Comparison of ENCODE assay signal across 9 cellular contexts in the genomic region with DNA sequence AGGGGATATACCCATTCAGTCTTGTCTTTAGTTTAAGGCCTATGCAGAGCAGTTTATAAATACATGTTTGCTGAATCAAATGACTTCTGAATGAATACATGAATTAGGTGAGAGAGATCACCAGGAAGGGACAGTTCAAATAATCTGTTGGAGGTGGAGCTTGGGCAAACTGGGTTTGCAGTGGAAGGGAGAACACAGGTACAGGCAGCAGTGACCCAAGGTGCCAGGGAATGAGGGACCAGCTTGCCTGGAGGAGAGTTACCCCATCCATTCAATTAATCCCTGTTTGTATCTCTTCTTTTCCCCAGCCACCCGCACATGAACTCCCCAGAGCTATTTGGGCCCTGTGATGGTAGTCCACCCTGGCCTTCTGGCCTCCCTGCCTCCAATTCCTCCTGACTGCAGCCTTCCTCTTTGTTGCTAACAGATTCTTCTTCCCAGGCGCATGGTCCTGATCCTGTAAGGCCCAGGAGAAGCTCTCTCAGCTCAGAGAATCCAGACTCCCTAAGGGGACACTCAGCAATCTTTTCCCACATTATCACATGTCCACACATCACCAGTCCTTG. TPM values are rescaled to one million over a fixed set of nuclear protein-coding genes. Genes with fewer than 3 reads are reported as not detected.
DNase-seq lines count a peak whose midpoint lies in the region; ATAC-seq, FAIRE-seq and TF ChIP-seq lines count a peak whose summit lies in the region.
"Had no signal": no experiment of that assay in that cellular context is flagged by ENCODE, and none has a peak within 500 bp of the region (broad histone marks: within the 10 kb centered on the region; RNA-seq: fewer than 3 reads in every experiment).

No MANE protein-coding gene starts in this region.

- peaks cover 10% of the 10 kb centered on the region for H3K9me3 Mint-ChIP-seq in activated CD4-positive, alpha-beta memory T cell treated with anti-CD3 and anti-CD28 coated beads for 36 hours
- H3K9me3 Mint-ChIP-seq in chondrocyte (ENCODE audit: low read depth) = peaks cover 4% of the 10 kb centered on the region

- H3K27me3 Mint-ChIP-seq in activated CD4-positive, alpha-beta memory T cell treated with anti-CD3 and anti-CD28 coated beads for 36 hours = no peaks in the 10 kb centered on the region
- H3K27me3 Mint-ChIP-seq in chondrocyte (ENCODE audit: low read depth) = no peaks in the 10 kb centered on the region

- no peak overlapping the region for H2AFZ ChIP-seq in mesenchymal stem cell (ENCODE audit: low read depth, low read length)

- H3K18ac ChIP-seq in mesenchymal stem cell (ENCODE audit: low read depth in 1 of 2, low read length in 2 of 2) = no peak overlapping the region

- no peak overlapping the region for H2BK120ac ChIP-seq in mesenchymal stem cell (ENCODE audit: low read depth, low read length)

- H4K91ac ChIP-seq in mesenchymal stem cell (ENCODE audit: low read length) = no peak overlapping the region

- peaks cover 18% of the 10 kb centered on the region for H3K4me1 ChIP-seq in mesenchymal stem cell (ENCODE audit: control insufficient read depth, insufficient read depth, low read depth, low read length)

- H2BK5ac ChIP-seq in mesenchymal stem cell (ENCODE audit: low read depth, low read length, poor library complexity, severe bottlenecking) = no peak overlapping the region

- peak overlapping the region; percentile 43 for H4K8ac ChIP-seq in mesenchymal stem cell (ENCODE audit: low read length)

- peaks cover 74% of the 10 kb centered on the region for H3K4me1 Mint-ChIP-seq in activated CD4-positive, alpha-beta memory T cell treated with anti-CD3 and anti-CD28 coated beads for 36 hours (ENCODE audit: low read depth)
- H3K4me1 Mint-ChIP-seq in chondrocyte (ENCODE audit: low read depth) = peaks cover 36% of the 10 kb centered on the region

- no peak overlapping the region for H2AK5ac ChIP-seq in mesenchymal stem cell (ENCODE audit: low read length, severe bottlenecking)

- H3K4me3 ChIP-seq in mesenchymal stem cell (ENCODE audit: insufficient read depth in 1 of 2, low read depth in 1 of 2, low read length in 2 of 2) = no peak overlapping the region

- DNase-seq in CD1c-positive myeloid dendritic cell (ENCODE audit: extremely low spot score) (peak; percentile 18), GM12891 (ENCODE audit: insufficient read length, low spot score) (no peak), mesenchymal stem cell (no peak), chondrocyte (ENCODE audit: low spot score) (no peak), islet precursor cell (no peak)
- no peak for DNase-seq in activated CD4-positive, alpha-beta memory T cell treated with anti-CD3 and anti-CD28 coated beads for 36 hours
- DNase-seq: NCI-H1105 treated with DMSO at 0.1 percent for 48 hours had no signal

- H2BK15ac ChIP-seq in mesenchymal stem cell (ENCODE audit: low read depth, poor library complexity, severe bottlenecking) = no peak overlapping the region

- peak; percentile 78 for TF ChIP-seq POLR2A in GM12891 (IDR thresholded peaks at IDR 0.05; ENCODE audit: low read depth, low read length)

- peak overlapping the region; percentile 99 for H3K4me3 Mint-ChIP-seq in activated CD4-positive, alpha-beta memory T cell treated with anti-CD3 and anti-CD28 coated beads for 36 hours
- no peak overlapping the region for H3K4me3 Mint-ChIP-seq in chondrocyte (ENCODE audit: unreplicated experiment)

- POLR2A ChIA-PET in activated CD4-positive, alpha-beta memory T cell treated with anti-CD3 and anti-CD28 coated beads for 36 hours (lab: Charles Lee) = interaction anchor here (0.6 to 2.4 kb wide), 7 partner anchors 9 to 65 kb away, joined by 3 to 22 read pairs (median 4); no protein-coding TSS in a partner anchor

- H3K14ac ChIP-seq in mesenchymal stem cell (ENCODE audit: low read length in 2 of 2) = no peak overlapping the region

- peak overlapping the region; percentile 93 for H3K27ac Mint-ChIP-seq in activated CD4-positive, alpha-beta memory T cell treated with anti-CD3 and anti-CD28 coated beads for 36 hours
- no peak overlapping the region for H3K27ac Mint-ChIP-seq in chondrocyte (ENCODE audit: unreplicated experiment)

- H3K9ac ChIP-seq in mesenchymal stem cell (ENCODE audit: low read length) = no peak overlapping the region

- intact Hi-C loops in activated CD4-positive, alpha-beta memory T cell treated with anti-CD3 and anti-CD28 coated beads for 36 hours (cut with micrococcal nuclease) = loop anchor here (2.0 kb wide), 1 partner anchor 64 kb away; no protein-coding TSS in a partner anchor

- H3K36me3 ChIP-seq in mesenchymal stem cell (ENCODE audit: control insufficient read depth in 1 of 2, insufficient read depth in 2 of 2, low read depth in 1 of 2, low read length in 2 of 2) = no peaks in the 10 kb centered on the region

- H3K79me1 ChIP-seq in mesenchymal stem cell (replicated peaks; ENCODE audit: low read length, poor library complexity, severe bottlenecking) = peaks cover 17% of the 10 kb centered on the region

- H3K4me2 ChIP-seq in mesenchymal stem cell (ENCODE audit: low read length, poor library complexity, severe bottlenecking) = no peak overlapping the region

- 100% methylated on average over 2 of the region's 2 CpGs for WGBS in mesenchymal stem cell

- no peak overlapping the region for H3K23ac ChIP-seq in mesenchymal stem cell (ENCODE audit: low read length in 2 of 2)

- CTCF ChIA-PET in activated CD4-positive, alpha-beta memory T cell treated with anti-CD3 and anti-CD28 coated beads for 36 hours (lab: Charles Lee) = interaction anchor here (0.6 to 1.8 kb wide), 12 partner anchors 12 to 501 kb away, joined by 3 to 9 read pairs (median 4); no protein-coding TSS in a partner anchor

- H3K9me3 ChIP-seq in mesenchymal stem cell (ENCODE audit: control insufficient read depth, low read length) = no peaks in the 10 kb centered on the region

- H2BK12ac ChIP-seq in mesenchymal stem cell (ENCODE audit: low read length in 2 of 2) = peak overlapping the region in 1 of 2 experiments; percentile 42

- TF ChIP-seq CTCF in chondrocyte (IDR thresholded peaks at IDR 0.05) = no peak

- H3K27me3 ChIP-seq in mesenchymal stem cell (ENCODE audit: control insufficient read depth in 1 of 2, insufficient read depth in 1 of 2, low read length in 2 of 2) = no peaks in the 10 kb centered on the region

- no peak overlapping the region for H3K4ac ChIP-seq in mesenchymal stem cell (ENCODE audit: low read depth in 1 of 2, low read length in 2 of 2)

- ATAC-seq in HG03159 (IDR thresholded peaks at IDR 0.05; ENCODE audit: unreplicated experiment) (no peak), GM21576 (IDR thresholded peaks at IDR 0.05; ENCODE audit: unreplicated experiment) (no peak)

- no peak for FAIRE-seq in GM12891 (lab: Jason Lieb, UNC)

- H3K36me3 Mint-ChIP-seq in activated CD4-positive, alpha-beta memory T cell treated with anti-CD3 and anti-CD28 coated beads for 36 hours = peaks cover 28% of the 10 kb centered on the region
- peaks cover 7% of the 10 kb centered on the region for H3K36me3 Mint-ChIP-seq in chondrocyte (ENCODE audit: low read depth)

- no peak overlapping the region for H3K27ac ChIP-seq in mesenchymal stem cell (ENCODE audit: low read length, poor library complexity, severe bottlenecking)

TF ChIP-seq in GM12891, 5 proteins besides CTCF, POLR2A, EP300 and RAD21:
- no peak for TF ChIP-seq SPI1 (IDR thresholded peaks at IDR 0.05; ENCODE audit: low read depth, low read length)
- TF ChIP-seq TAF1 (IDR thresholded peaks at IDR 0.05; ENCODE audit: low read depth, low read length) = no peak
- peak; percentile 80; the same call in 1 of the 2 replicates for TF ChIP-seq POLR2AphosphoS5 (IDR thresholded peaks at IDR 0.05; ENCODE audit: low read depth, low read length)

RNA-seq across cellular contexts. Expression of a gene that starts 1.8 kb away (rescaled TPM):
- polyA plus RNA-seq in GM12891 (2012; ENCODE audit: low read depth, missing spikeins) = 88.3 TPM
- 10 to 100 TPM; 21.9 to 27.2 TPM for total RNA-seq in activated CD4-positive, alpha-beta memory T cell treated with anti-CD3 and anti-CD28 coated beads for 36 hours
- polyA plus RNA-seq in mesenchymal stem cell (2013, experiment 1 of 2) = 10.5 TPM
- polyA plus RNA-seq in mesenchymal stem cell (2013, experiment 2 of 2) = 10.6 TPM
- 15.1 to 20.4 TPM (median 19.6 TPM) in 3 replicates for total RNA-seq in chondrocyte
